In genomic region chr4:148364525-148364924, GRCh38 we compare ENCODE assay signal across 24 cellular contexts.
"Had no signal": no experiment of that assay in that cellular context is flagged by ENCODE, and none has a peak within 500 bp of the region (broad histone marks: within the 10 kb centered on the region; RNA-seq: fewer than 3 reads in every experiment).

No MANE protein-coding gene starts in this region.

- H3K4me3 ChIP-seq: neural progenitor cell, ovary, psoas muscle, right lobe of liver, sigmoid colon, stomach, testis, tibial artery, transverse colon, upper lobe of right lung, uterus had no signal

- H3K4me1 ChIP-seq: neural progenitor cell, right lobe of liver, testis, upper lobe of right lung, uterus had no signal

- H3K27me3 ChIP-seq: neural progenitor cell, ovary, right lobe of liver, sigmoid colon, stomach, testis, tibial artery, transverse colon, upper lobe of right lung, uterus had no signal

- ATAC-seq: natural killer cell; psoas muscle; right cardiac atrium; right lobe of liver; stimulated activated effector memory CD8-positive, alpha-beta T cell treated with anti-CD3 and anti-CD28 coated beads, Interleukin-12 subunit alpha, Interleukin-12 subunit beta, amount 100 ng/mL, for 72 hours; stimulated activated naive B cell treated with anti-CD40 and anti-IgM and Interleukin-4, amounts not matched to agents 10 μg/mL and 1 μg/mL and 100 μg/mL, for 72 hours; upper lobe of right lung had no signal

- H3K27ac ChIP-seq: neural progenitor cell, ovary, parathyroid adenoma, psoas muscle, right lobe of liver, sigmoid colon, stomach, testis, tibial artery, transverse colon, upper lobe of right lung, uterus had no signal

- H3K9me3 ChIP-seq: ovary, psoas muscle, right lobe of liver, sigmoid colon, stomach, testis, tibial artery, transverse colon, upper lobe of right lung, uterus had no signal

- H3K36me3 ChIP-seq: neural progenitor cell, ovary, right lobe of liver, sigmoid colon, stomach, tibial artery, transverse colon, upper lobe of right lung, uterus had no signal

- DNase-seq: natural killer cell; occipital lobe; ovary; posterior cingulate gyrus; psoas muscle; right cardiac atrium; right lobe of liver; sigmoid colon; small intestine; stimulated activated CD4-positive, alpha-beta T cell treated with anti-CD3 and anti-CD28 coated beads, Interleukin-15, amount 100 ng/mL, for 24 hours; stimulated activated CD4-positive, alpha-beta T cell treated with anti-CD3 and anti-CD28 coated beads, Interleukin-2, amount 100 ng/mL, for 24 hours; stimulated activated CD4-positive, alpha-beta T cell treated with anti-CD3 and anti-CD28 coated beads, Interleukin-2, amount 100 ng/mL, for 48 hours; stimulated activated CD4-positive, alpha-beta T cell treated with anti-CD3 and anti-CD28 coated beads, Interleukin-4, amount 100 ng/mL, for 24 hours; stimulated activated naive B cell treated with anti-CD40 and anti-IgM and Interleukin-4, amounts not matched to agents 10 μg/mL and 1 μg/mL and 100 μg/mL, for 72 hours; stimulated activated naive CD4-positive, alpha-beta T cell treated with Interleukin-2 at 50 U/mL for 16 hours; stomach; testis; tibial artery; transverse colon; upper lobe of right lung; uterus had no signal
